26 cellular contexts compared by ENCODE assay signal in genomic region chr3:128872744-128873143, GRCh38.
"Had no signal": no experiment of that assay in that cellular context is flagged by ENCODE, and none has a peak within 500 bp of the region (broad histone marks: within the 10 kb centered on the region; RNA-seq: fewer than 3 reads in every experiment).

No MANE protein-coding gene starts in this region.

- FAIRE-seq: islet of Langerhans, kidney, pancreas, urothelium cell line had no signal

- H3K27me3 ChIP-seq: left lung, pancreas, suprapubic skin, tibial artery, upper lobe of right lung had no signal

- H3K27ac ChIP-seq: left lung, pancreas, prostate gland, suprapubic skin, thoracic aorta, tibial artery, upper lobe of right lung had no signal

- H3K9me3 ChIP-seq: left lung, pancreas, prostate gland, suprapubic skin, thoracic aorta, tibial artery, upper lobe of right lung had no signal

- H3K36me3 ChIP-seq: left lung, pancreas, prostate gland, suprapubic skin, thoracic aorta, tibial artery, upper lobe of right lung had no signal

- ATAC-seq: left colon; left lung; natural killer cell; pancreas; right cardiac atrium; sciatic nerve; stimulated activated effector memory CD8-positive, alpha-beta T cell treated with anti-CD3 and anti-CD28 coated beads, Interleukin-12 subunit alpha, Interleukin-12 subunit beta, amount 100 ng/mL, for 72 hours; upper lobe of right lung had no signal

- DNase-seq: hypothalamus; immature natural killer cell; kidney; left colon; left lung; mesendoderm; naive B cell; natural killer cell; nephron progenitor cell; nucleus accumbens; pancreas; retina; right cardiac atrium; stimulated activated CD4-positive, alpha-beta T cell treated with anti-CD3 and anti-CD28 coated beads, Interleukin-4, amount 100 ng/mL, for 24 hours; stimulated activated naive CD4-positive, alpha-beta T cell; tibial artery; upper lobe of right lung had no signal

- H3K4me3 ChIP-seq: left lung, lung, pancreas, prostate gland, skin epidermis, suprapubic skin, thoracic aorta, tibial artery, upper lobe of right lung had no signal

- H3K4me1 ChIP-seq: prostate gland had no signal
